Comparison of ENCODE assay signal across 21 cellular contexts in genomic region chr1:1041092-1041503, GRCh38. TPM values are rescaled to one million over a fixed set of nuclear protein-coding genes. Genes with fewer than 3 reads are reported as not detected.
DNase-seq lines count a peak whose midpoint lies in the region; ATAC-seq and TF ChIP-seq lines count a peak whose summit lies in the region.
"Had no signal": no experiment of that assay in that cellular context is flagged by ENCODE, and none has a peak within 500 bp of the region (broad histone marks: within the 10 kb centered on the region; RNA-seq: fewer than 3 reads in every experiment).

No MANE protein-coding gene starts in this region.

- CTCF ChIA-PET in CD8-positive, alpha-beta T cell (lab: Charles Lee), result interaction anchor here (1.6 to 1.9 kb wide), 2 partner anchors 17 to 22 kb away, joined by 4 to 8 read pairs; no protein-coding TSS in a partner anchor
- CTCF ChIA-PET in WTC11 (lab: Charles Lee), result interaction anchor here (0.7 to 4.0 kb wide), 22 partner anchors 9 to 251 kb away, joined by 3 to 35 read pairs (median 4); partner anchors contain the start of genes AGRN, ISG15 and TTLL10

- TF ChIP-seq EP300 in sigmoid colon (IDR thresholded peaks at IDR 0.05), result no peak

- H3K4me1 Mint-ChIP-seq in CD8-positive, alpha-beta T cell (ENCODE audit: low read depth), result peaks cover 14% of the 10 kb centered on the region
- H3K4me1 Mint-ChIP-seq in WTC11, result peaks cover 5% of the 10 kb centered on the region

- H3K9me3 ChIP-seq in CD8-positive, alpha-beta T cell (ENCODE audit: low read length), result no peaks in the 10 kb centered on the region
- H3K9me3 ChIP-seq in iPS-15b (ENCODE audit: control insufficient read depth, insufficient read depth, low read length), result no peaks in the 10 kb centered on the region
- no peaks in the 10 kb centered on the region for H3K9me3 ChIP-seq in sigmoid colon
- H3K9me3 ChIP-seq: adrenal gland; BLaER1 treated with 17β-estradiol and CSF1 and Interleukin-3, amounts not matched to agents 10 nM and 100 nM; tibial nerve had no signal

- no peak for TF ChIP-seq CTCF in CD8-positive, alpha-beta T cell (IDR thresholded peaks at IDR 0.05)
- TF ChIP-seq CTCF in WTC11 (IDR thresholded peaks at IDR 0.05), result no peak
- no peak for TF ChIP-seq CTCF in sigmoid colon (IDR thresholded peaks at IDR 0.05)

- no peak for DNase-seq in CD8-positive, alpha-beta T cell
- DNase-seq in WTC11 (ENCODE audit: low spot score) (peak; percentile 82), left lobe of liver (ENCODE audit: low spot score) (no peak), sigmoid colon (no peak), SK-N-DZ (ENCODE audit: low spot score) (no peak)
- DNase-seq: foreskin melanocyte, KG1, NCI-H1092 treated with DMSO at 0.1 percent for 48 hours, SHP77 treated with DMSO at 0.1 percent for 48 hours had no signal

- no peak overlapping the region for H3K4me3 Mint-ChIP-seq in CD8-positive, alpha-beta T cell
- H3K4me3 Mint-ChIP-seq in WTC11, result peak overlapping the region; percentile 25; the same call in 1 of the 2 replicates
- H3K4me3 Mint-ChIP-seq: activated CD4-positive, alpha-beta T cell treated with anti-CD3 and anti-CD28 coated beads, Interleukin-2, amount 10 ng/mL, durations not matched to agents 7 days and 5 days; activated T-helper 1 cell treated with anti-CD3 and anti-CD28 coated beads, Interleukin-12 subunit alpha, Interleukin-12 subunit beta, Interleukin-2, Interleukin-4 antibody, amounts not matched to agents 30 ng/mL and 10 ng/mL and 1 ng/mL, durations not matched to agents 14 hours and 24 hours and 36 hours had no signal

- peaks cover 12% of the 10 kb centered on the region for H3K27me3 Mint-ChIP-seq in CD8-positive, alpha-beta T cell (ENCODE audit: low read depth)
- peaks cover 36% of the 10 kb centered on the region for H3K27me3 Mint-ChIP-seq in WTC11 (ENCODE audit: low read depth)

- POLR2A ChIA-PET in CD8-positive, alpha-beta T cell (lab: Charles Lee), result interaction anchor here (2.2 kb wide), 1 partner anchor 28 kb away, joined by 10 read pairs; the partner anchor contains the start of gene ISG15
- POLR2A ChIA-PET in WTC11 (lab: Charles Lee), result interaction anchor here (0.6 to 2.9 kb wide), 7 partner anchors 10 to 130 kb away, joined by 3 to 15 read pairs (median 3); partner anchors contain the start of gene HES4

- H3K9me3 Mint-ChIP-seq in CD8-positive, alpha-beta T cell, result no peaks in the 10 kb centered on the region
- no peaks in the 10 kb centered on the region for H3K9me3 Mint-ChIP-seq in WTC11
- H3K9me3 Mint-ChIP-seq: activated CD4-positive, alpha-beta T cell treated with anti-CD3 and anti-CD28 coated beads, Interleukin-2, amount 10 ng/mL, durations not matched to agents 7 days and 5 days; activated T-helper 1 cell treated with anti-CD3 and anti-CD28 coated beads, Interleukin-12 subunit alpha, Interleukin-12 subunit beta, Interleukin-2, Interleukin-4 antibody, amounts not matched to agents 30 ng/mL and 10 ng/mL and 1 ng/mL, durations not matched to agents 14 hours and 24 hours and 36 hours had no signal

- H3K4me3 ChIP-seq in CD8-positive, alpha-beta T cell (ENCODE audit: low read depth, low read length), result no peak overlapping the region
- H3K4me3 ChIP-seq in iPS-15b (ENCODE audit: low read depth, low read length) (peak overlapping the region; percentile 32), sigmoid colon (peak overlapping the region in 2 of 4 donors; percentile 54 to 57)

- H3K36me3 ChIP-seq in CD8-positive, alpha-beta T cell (ENCODE audit: insufficient read depth, low read length), result no peaks in the 10 kb centered on the region
- H3K36me3 ChIP-seq in iPS-15b (ENCODE audit: control insufficient read depth, insufficient read depth, low read length) (peaks cover 51% of the 10 kb centered on the region), sigmoid colon (peaks cover 0 to 24% (median 0%) of the 10 kb centered on the region in 4 donors)
- H3K36me3 ChIP-seq: adrenal gland had no signal

- intact Hi-C loops in CD8-positive, alpha-beta T cell (cut with DNase I, micrococcal nuclease), result loop anchor here in 1 of 2 experiments (2.0 to 5.0 kb wide), 2 partner anchors 28 to 266 kb away; partner anchors contain the start of genes ACAP3 and PUSL1
- intact Hi-C loops in sigmoid colon (cut with DNase I), result loop anchor here (2.0 kb wide), 1 partner anchor 20 kb away; the partner anchor contains the start of gene AGRN

- no peak overlapping the region for H3K27ac ChIP-seq in CD8-positive, alpha-beta T cell (ENCODE audit: low read depth, low read length)
- no peak overlapping the region for H3K27ac ChIP-seq in sigmoid colon
- H3K27ac ChIP-seq: adrenal gland, GM23248 had no signal

- 58 to 74% methylated on average over 54 to 55 of the region's 57 CpGs for WGBS in sigmoid colon, 2 donors

- no peaks in the 10 kb centered on the region for H3K27me3 ChIP-seq in CD8-positive, alpha-beta T cell (ENCODE audit: insufficient read depth, low read length)
- H3K27me3 ChIP-seq in iPS-15b (ENCODE audit: control insufficient read depth, insufficient read depth, low read length) (peaks cover 14% of the 10 kb centered on the region), sigmoid colon (peaks cover 0 to 25% (median 0%) of the 10 kb centered on the region in 3 donors)

- H3K36me3 Mint-ChIP-seq in CD8-positive, alpha-beta T cell, result no peaks in the 10 kb centered on the region
- peaks cover 9% of the 10 kb centered on the region for H3K36me3 Mint-ChIP-seq in WTC11

- no peak overlapping the region for H3K9ac ChIP-seq in iPS-15b (ENCODE audit: low read depth, low read length)

- H3K4me1 ChIP-seq in CD8-positive, alpha-beta T cell (ENCODE audit: insufficient read depth, low read length), result peaks cover 21% of the 10 kb centered on the region
- H3K4me1 ChIP-seq in iPS-15b (ENCODE audit: control insufficient read depth, insufficient read depth, low read length) (no peaks in the 10 kb centered on the region), sigmoid colon (peaks cover 0 to 23% (median 16%) of the 10 kb centered on the region in 4 donors)

- peak; percentile 6 for ATAC-seq in CD8-positive, alpha-beta T cell
- ATAC-seq in GM18867 (IDR thresholded peaks at IDR 0.05; ENCODE audit: unreplicated experiment) (peak; percentile 10), WTC11 (peak; percentile 56), HG03095 (IDR thresholded peaks at IDR 0.05; ENCODE audit: unreplicated experiment) (no peak), left lobe of liver (no peak)

- H3K27ac Mint-ChIP-seq in CD8-positive, alpha-beta T cell, result no peak overlapping the region
- no peak overlapping the region for H3K27ac Mint-ChIP-seq in WTC11
- H3K27ac Mint-ChIP-seq: activated CD4-positive, alpha-beta T cell treated with anti-CD3 and anti-CD28 coated beads, Interleukin-2, amount 10 ng/mL, durations not matched to agents 7 days and 5 days; activated T-helper 1 cell treated with anti-CD3 and anti-CD28 coated beads, Interleukin-12 subunit alpha, Interleukin-12 subunit beta, Interleukin-2, Interleukin-4 antibody, amounts not matched to agents 30 ng/mL and 10 ng/mL and 1 ng/mL, durations not matched to agents 14 hours and 24 hours and 36 hours had no signal

- TF ChIP-seq POLR2A in sigmoid colon (IDR thresholded peaks at IDR 0.05), result no peak

TF ChIP-seq in WTC11, 78 proteins besides CTCF, POLR2A, EP300 and RAD21 (continues in another document):
- TF ChIP-seq ZNF396 (CRISPR knock-in tag; IDR thresholded peaks at IDR 0.05; ENCODE audit: borderline replicate concordance), result no peak
- TF ChIP-seq SP1 (CRISPR knock-in tag; conservative IDR thresholded peaks at IDR 0.05), result 0 out of 2 replicates have a peak, but pooled peaks have one; percentile 22
- TF ChIP-seq NFYB (CRISPR knock-in tag; conservative IDR thresholded peaks at IDR 0.05; ENCODE audit: low read depth), result no peak
- TF ChIP-seq MLX (CRISPR knock-in tag; IDR thresholded peaks at IDR 0.05), result no peak
- TF ChIP-seq MXD4 (CRISPR knock-in tag; IDR thresholded peaks at IDR 0.05; ENCODE audit: borderline replicate concordance), result no peak

RNA-seq across cellular contexts. Expression of gene AGRN, which starts 21.2 kb away (rescaled TPM):
- total RNA-seq in CD8-positive, alpha-beta T cell, result 10 to 100 TPM; 12.1 to 14.0 TPM
- total RNA-seq in WTC11 (2021) (184 to 198 TPM (median 186 TPM) in 3 replicates), left lobe of liver (39.3 TPM), sigmoid colon (10 to 100 TPM in 2 of 4 donors, 1 to 10 TPM in 2; 3.9 to 23.3 (median 10.3) TPM)
- 10 to 100 TPM in 1 of 3 donors, 1 to 10 TPM in 2; 2.8 to 54.4 (median 3.0) TPM for polyA plus RNA-seq in sigmoid colon
- polyA plus RNA-seq in SK-N-DZ (2014; cell fraction: cytosol; rRNA removed), result 33.8 and 35.2 TPM in 2 replicates
- 206 and 207 TPM in 2 replicates for polyA plus RNA-seq in SK-N-DZ (2014; cell fraction: nucleus; rRNA removed)

RNA-seq across cellular contexts. Expression of gene ISG15, which starts 27.8 kb away (rescaled TPM):
- 10 to 100 TPM; 56.4 to 58.4 TPM for total RNA-seq in CD8-positive, alpha-beta T cell
- total RNA-seq in WTC11 (2021) (29.5 to 38.3 TPM (median 36.1 TPM) in 3 replicates), left lobe of liver (26.3 TPM), sigmoid colon (10 to 100 TPM; 49.4 to 81.1 (median 68.8) TPM)
- 100 to 1,000 TPM in 2 of 3 donors, 10 to 100 TPM in 1; 78.7 to 357 (median 241) TPM for polyA plus RNA-seq in sigmoid colon
- polyA plus RNA-seq in SK-N-DZ (2014; cell fraction: cytosol; rRNA removed), result 27.4 and 30.6 TPM in 2 replicates
- 15.3 and 17.6 TPM in 2 replicates for polyA plus RNA-seq in SK-N-DZ (2014; cell fraction: nucleus; rRNA removed)

RNA-seq across cellular contexts. Expression of gene RNF223, which starts 33.0 kb away (rescaled TPM):
- not detected for total RNA-seq in CD8-positive, alpha-beta T cell
- total RNA-seq in WTC11 (2021) (not detected in 3 replicates), left lobe of liver (not detected), sigmoid colon (not detected)
- 1 to 10 TPM in 2 of 3 donors, under 1 TPM in 1; 0.60 to 3.7 (median 1.9) TPM for polyA plus RNA-seq in sigmoid colon
- not detected in 2 replicates for polyA plus RNA-seq in SK-N-DZ (2014; cell fraction: cytosol; rRNA removed)
- not detected in 2 replicates for polyA plus RNA-seq in SK-N-DZ (2014; cell fraction: nucleus; rRNA removed)
- total RNA-seq: activated CD4-positive, alpha-beta T cell treated with anti-CD3 and anti-CD28 coated beads, Interleukin-2, amount 10 ng/mL, durations not matched to agents 7 days and 5 days; adrenal gland; Daoy; GM23248; sciatic nerve; T-helper 2 cell treated with Interferon-gamma antibody and Interleukin-4, amounts not matched to agents 100 ng/mL and 5 ng/mL, for 36 hours; tibial nerve had no signal
- polyA plus RNA-seq: GM23248 had no signal

RNA-seq across cellular contexts. Expression of gene HES4, which starts 41.2 kb away (rescaled TPM):
- 10 to 100 TPM; 26.0 to 30.9 TPM for total RNA-seq in CD8-positive, alpha-beta T cell
- total RNA-seq in WTC11 (2021) (4.5 to 10.7 TPM (median 8.3 TPM) in 3 replicates), left lobe of liver (3.9 TPM), sigmoid colon (10 to 100 TPM; 25.0 to 65.1 (median 27.9) TPM)
- 10 to 100 TPM in 1 of 3 donors, 1 to 10 TPM in 2; 1.2 to 15.7 (median 4.6) TPM for polyA plus RNA-seq in sigmoid colon
- polyA plus RNA-seq in SK-N-DZ (2014; cell fraction: cytosol; rRNA removed), result 127 and 154 TPM in 2 replicates
- 611 and 684 TPM in 2 replicates for polyA plus RNA-seq in SK-N-DZ (2014; cell fraction: nucleus; rRNA removed)

RNA-seq across cellular contexts. Expression of gene PERM1, which starts 59.2 kb away (rescaled TPM):
- total RNA-seq in CD8-positive, alpha-beta T cell, result under 1 TPM in 1 of 2 experiments, not detected in 1; 0.08 TPM
- total RNA-seq in WTC11 (2021), result not detected in 3 replicates
- total RNA-seq in left lobe of liver, result 0.83 TPM
- total RNA-seq in sigmoid colon, result under 1 TPM in 1 of 4 donors, not detected in 3; under 0.01 TPM
- under 1 TPM in 2 of 3 donors, not detected in 1; 0.16 to 0.69 TPM for polyA plus RNA-seq in sigmoid colon
- polyA plus RNA-seq in SK-N-DZ (2014; cell fraction: cytosol; rRNA removed), result 0.35 TPM in 1 of 2 replicates, not detected in the other
- polyA plus RNA-seq in SK-N-DZ (2014; cell fraction: nucleus; rRNA removed), result 0.62 TPM in 1 of 2 replicates, not detected in the other
- total RNA-seq: activated CD4-positive, alpha-beta T cell treated with anti-CD3 and anti-CD28 coated beads, Interleukin-2, amount 10 ng/mL, durations not matched to agents 7 days and 5 days; activated T-helper 1 cell treated with anti-CD3 and anti-CD28 coated beads, Interleukin-12 subunit alpha, Interleukin-12 subunit beta, Interleukin-2, Interleukin-4 antibody, amounts not matched to agents 30 ng/mL and 10 ng/mL and 1 ng/mL, durations not matched to agents 14 hours and 24 hours and 36 hours; Daoy; GM23248; sciatic nerve; T-helper 2 cell treated with Interferon-gamma antibody and Interleukin-4, amounts not matched to agents 100 ng/mL and 5 ng/mL, for 36 hours had no signal

Comparison
In these comparisons a context has a peak if more than half of its experiments do, and no peak if none do; other contexts are left out.
1. ATAC-seq: peak in CD8-positive, alpha-beta T cell (single experiment), GM18867 (single experiment) and WTC11 (single experiment); none in HG03095 (single experiment) and left lobe of liver (single experiment).